Comparison of ENCODE assay signal across 1 cellular context in the genomic region with DNA sequence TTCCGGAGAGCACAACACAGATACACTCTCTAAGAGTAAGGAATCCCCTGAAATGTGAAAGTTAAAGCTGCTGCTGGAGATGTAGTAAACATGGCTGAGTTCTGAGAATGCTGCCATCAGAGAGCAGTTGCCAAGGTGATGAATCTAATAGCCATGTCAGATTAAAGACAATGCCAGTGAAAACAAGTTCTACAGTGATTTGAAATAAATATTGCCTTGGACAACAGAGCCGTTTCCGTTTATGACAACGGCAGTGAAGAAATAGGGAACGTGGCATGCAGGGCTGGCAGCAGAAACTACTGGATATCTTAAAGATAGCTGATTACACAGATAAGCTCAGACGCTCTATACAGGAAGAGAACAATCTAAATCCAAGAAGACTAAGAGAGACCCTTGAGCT.
TF ChIP-seq lines count a peak whose summit lies in the region.

No MANE protein-coding gene starts in this region.

TF ChIP-seq in GM23338, 12 proteins besides CTCF, POLR2A, EP300 and RAD21 (continued from another document):
- TF ChIP-seq, protein P1, sequence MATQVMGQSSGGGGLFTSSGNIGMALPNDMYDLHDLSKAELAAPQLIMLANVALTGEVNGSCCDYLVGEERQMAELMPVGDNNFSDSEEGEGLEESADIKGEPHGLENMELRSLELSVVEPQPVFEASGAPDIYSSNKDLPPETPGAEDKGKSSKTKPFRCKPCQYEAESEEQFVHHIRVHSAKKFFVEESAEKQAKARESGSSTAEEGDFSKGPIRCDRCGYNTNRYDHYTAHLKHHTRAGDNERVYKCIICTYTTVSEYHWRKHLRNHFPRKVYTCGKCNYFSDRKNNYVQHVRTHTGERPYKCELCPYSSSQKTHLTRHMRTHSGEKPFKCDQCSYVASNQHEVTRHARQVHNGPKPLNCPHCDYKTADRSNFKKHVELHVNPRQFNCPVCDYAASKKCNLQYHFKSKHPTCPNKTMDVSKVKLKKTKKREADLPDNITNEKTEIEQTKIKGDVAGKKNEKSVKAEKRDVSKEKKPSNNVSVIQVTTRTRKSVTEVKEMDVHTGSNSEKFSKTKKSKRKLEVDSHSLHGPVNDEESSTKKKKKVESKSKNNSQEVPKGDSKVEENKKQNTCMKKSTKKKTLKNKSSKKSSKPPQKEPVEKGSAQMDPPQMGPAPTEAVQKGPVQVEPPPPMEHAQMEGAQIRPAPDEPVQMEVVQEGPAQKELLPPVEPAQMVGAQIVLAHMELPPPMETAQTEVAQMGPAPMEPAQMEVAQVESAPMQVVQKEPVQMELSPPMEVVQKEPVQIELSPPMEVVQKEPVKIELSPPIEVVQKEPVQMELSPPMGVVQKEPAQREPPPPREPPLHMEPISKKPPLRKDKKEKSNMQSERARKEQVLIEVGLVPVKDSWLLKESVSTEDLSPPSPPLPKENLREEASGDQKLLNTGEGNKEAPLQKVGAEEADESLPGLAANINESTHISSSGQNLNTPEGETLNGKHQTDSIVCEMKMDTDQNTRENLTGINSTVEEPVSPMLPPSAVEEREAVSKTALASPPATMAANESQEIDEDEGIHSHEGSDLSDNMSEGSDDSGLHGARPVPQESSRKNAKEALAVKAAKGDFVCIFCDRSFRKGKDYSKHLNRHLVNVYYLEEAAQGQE (IDR thresholded peaks at IDR 0.05; ENCODE audit: unreplicated experiment) = no peak
- TF ChIP-seq, protein P2, sequence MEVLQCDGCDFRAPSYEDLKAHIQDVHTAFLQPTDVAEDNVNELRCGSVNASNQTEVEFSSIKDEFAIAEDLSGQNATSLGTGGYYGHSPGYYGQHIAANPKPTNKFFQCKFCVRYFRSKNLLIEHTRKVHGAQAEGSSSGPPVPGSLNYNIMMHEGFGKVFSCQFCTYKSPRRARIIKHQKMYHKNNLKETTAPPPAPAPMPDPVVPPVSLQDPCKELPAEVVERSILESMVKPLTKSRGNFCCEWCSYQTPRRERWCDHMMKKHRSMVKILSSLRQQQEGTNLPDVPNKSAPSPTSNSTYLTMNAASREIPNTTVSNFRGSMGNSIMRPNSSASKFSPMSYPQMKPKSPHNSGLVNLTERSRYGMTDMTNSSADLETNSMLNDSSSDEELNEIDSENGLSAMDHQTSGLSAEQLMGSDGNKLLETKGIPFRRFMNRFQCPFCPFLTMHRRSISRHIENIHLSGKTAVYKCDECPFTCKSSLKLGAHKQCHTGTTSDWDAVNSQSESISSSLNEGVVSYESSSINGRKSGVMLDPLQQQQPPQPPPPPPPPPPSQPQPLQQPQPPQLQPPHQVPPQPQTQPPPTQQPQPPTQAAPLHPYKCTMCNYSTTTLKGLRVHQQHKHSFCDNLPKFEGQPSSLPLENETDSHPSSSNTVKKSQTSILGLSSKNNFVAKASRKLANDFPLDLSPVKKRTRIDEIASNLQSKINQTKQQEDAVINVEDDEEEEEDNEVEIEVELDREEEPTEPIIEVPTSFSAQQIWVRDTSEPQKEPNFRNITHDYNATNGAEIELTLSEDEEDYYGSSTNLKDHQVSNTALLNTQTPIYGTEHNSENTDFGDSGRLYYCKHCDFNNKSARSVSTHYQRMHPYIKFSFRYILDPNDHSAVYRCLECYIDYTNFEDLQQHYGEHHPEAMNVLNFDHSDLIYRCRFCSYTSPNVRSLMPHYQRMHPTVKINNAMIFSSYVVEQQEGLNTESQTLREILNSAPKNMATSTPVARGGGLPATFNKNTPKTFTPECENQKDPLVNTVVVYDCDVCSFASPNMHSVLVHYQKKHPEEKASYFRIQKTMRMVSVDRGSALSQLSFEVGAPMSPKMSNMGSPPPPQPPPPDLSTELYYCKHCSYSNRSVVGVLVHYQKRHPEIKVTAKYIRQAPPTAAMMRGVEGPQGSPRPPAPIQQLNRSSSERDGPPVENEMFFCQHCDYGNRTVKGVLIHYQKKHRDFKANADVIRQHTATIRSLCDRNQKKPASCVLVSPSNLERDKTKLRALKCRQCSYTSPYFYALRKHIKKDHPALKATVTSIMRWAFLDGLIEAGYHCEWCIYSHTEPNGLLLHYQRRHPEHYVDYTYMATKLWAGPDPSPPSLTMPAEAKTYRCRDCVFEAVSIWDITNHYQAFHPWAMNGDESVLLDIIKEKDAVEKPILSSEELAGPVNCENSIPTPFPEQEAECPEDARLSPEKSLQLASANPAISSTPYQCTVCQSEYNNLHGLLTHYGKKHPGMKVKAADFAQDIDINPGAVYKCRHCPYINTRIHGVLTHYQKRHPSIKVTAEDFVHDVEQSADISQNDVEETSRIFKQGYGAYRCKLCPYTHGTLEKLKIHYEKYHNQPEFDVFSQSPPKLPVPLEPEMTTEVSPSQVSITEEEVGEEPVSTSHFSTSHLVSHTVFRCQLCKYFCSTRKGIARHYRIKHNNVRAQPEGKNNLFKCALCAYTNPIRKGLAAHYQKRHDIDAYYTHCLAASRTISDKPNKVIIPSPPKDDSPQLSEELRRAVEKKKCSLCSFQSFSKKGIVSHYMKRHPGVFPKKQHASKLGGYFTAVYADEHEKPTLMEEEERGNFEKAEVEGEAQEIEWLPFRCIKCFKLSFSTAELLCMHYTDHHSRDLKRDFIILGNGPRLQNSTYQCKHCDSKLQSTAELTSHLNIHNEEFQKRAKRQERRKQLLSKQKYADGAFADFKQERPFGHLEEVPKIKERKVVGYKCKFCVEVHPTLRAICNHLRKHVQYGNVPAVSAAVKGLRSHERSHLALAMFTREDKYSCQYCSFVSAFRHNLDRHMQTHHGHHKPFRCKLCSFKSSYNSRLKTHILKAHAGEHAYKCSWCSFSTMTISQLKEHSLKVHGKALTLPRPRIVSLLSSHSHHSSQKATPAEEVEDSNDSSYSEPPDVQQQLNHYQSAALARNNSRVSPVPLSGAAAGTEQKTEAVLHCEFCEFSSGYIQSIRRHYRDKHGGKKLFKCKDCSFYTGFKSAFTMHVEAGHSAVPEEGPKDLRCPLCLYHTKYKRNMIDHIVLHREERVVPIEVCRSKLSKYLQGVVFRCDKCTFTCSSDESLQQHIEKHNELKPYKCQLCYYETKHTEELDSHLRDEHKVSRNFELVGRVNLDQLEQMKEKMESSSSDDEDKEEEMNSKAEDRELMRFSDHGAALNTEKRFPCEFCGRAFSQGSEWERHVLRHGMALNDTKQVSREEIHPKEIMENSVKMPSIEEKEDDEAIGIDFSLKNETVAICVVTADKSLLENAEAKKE (CRISPR knock-in tag; IDR thresholded peaks at IDR 0.05) = no peak
TF ChIP-seq in GM23338: peak in this region for 0.
